Comparison of ENCODE assay signal across 14 cellular contexts in genomic region chr16:68009872-68010271, GRCh38. TPM values are rescaled to one million over a fixed set of nuclear protein-coding genes. Genes with fewer than 3 reads are reported as not detected.
"Had no signal": no experiment of that assay in that cellular context is flagged by ENCODE, and none has a peak within 500 bp of the region (broad histone marks: within the 10 kb centered on the region; RNA-seq: fewer than 3 reads in every experiment).

No MANE protein-coding gene starts in this region.

RNA-seq across cellular contexts. Expression of gene DPEP2NB, which starts 5.8 kb away (rescaled TPM):
- total RNA-seq: activated CD8-positive, alpha-beta memory T cell treated with anti-CD3 and anti-CD28 coated beads for 36 hours; activated CD8-positive, alpha-beta T cell treated with anti-CD3 and anti-CD28 coated beads for 36 hours; activated naive CD8-positive, alpha-beta T cell treated with anti-CD3 and anti-CD28 coated beads, Interleukin-2, amount 10 ng/mL, durations not matched to agents 7 days and 5 days; activated T-cell treated with anti-CD3 and anti-CD28 coated beads, Interleukin-2, amount 50 U/mL, for 72 hours; activated T-helper 17 cell treated with anti-CD3 and anti-CD28 coated beads, Interleukin-2, amount 50 U/mL, for 72 hours; ascending aorta; cardiac muscle cell; MCF 10A; OCI-LY7; PC-9; Right ventricle myocardium inferior; SK-MEL-5; T-helper 2 cell treated with Interferon-gamma antibody and Interleukin-4, amounts not matched to agents 100 ng/mL and 5 ng/mL, for 36 hours had no signal
- polyA plus RNA-seq: adipose tissue, cardiac muscle cell had no signal

RNA-seq across cellular contexts. Expression of gene DPEP2, which starts 10.6 kb away (rescaled TPM):
- total RNA-seq: cardiac muscle cell, MCF 10A, PC-9, SK-MEL-5 had no signal
- polyA plus RNA-seq: cardiac muscle cell had no signal

RNA-seq across cellular contexts. Expression of gene DPEP3, which starts 29.6 kb away (rescaled TPM):
- total RNA-seq: ascending aorta, cardiac muscle cell, MCF 10A, OCI-LY7, PC-9, Right ventricle myocardium inferior, SK-MEL-5 had no signal
